ENCODE assay signal across 8 cellular contexts in genomic region chr6:167826230-167827061, GRCh38. TPM values are rescaled to one million over a fixed set of nuclear protein-coding genes. Genes with fewer than 3 reads are reported as not detected.
DNase-seq lines count a peak whose midpoint lies in the region; ATAC-seq and TF ChIP-seq lines count a peak whose summit lies in the region.

A gene with protein sequence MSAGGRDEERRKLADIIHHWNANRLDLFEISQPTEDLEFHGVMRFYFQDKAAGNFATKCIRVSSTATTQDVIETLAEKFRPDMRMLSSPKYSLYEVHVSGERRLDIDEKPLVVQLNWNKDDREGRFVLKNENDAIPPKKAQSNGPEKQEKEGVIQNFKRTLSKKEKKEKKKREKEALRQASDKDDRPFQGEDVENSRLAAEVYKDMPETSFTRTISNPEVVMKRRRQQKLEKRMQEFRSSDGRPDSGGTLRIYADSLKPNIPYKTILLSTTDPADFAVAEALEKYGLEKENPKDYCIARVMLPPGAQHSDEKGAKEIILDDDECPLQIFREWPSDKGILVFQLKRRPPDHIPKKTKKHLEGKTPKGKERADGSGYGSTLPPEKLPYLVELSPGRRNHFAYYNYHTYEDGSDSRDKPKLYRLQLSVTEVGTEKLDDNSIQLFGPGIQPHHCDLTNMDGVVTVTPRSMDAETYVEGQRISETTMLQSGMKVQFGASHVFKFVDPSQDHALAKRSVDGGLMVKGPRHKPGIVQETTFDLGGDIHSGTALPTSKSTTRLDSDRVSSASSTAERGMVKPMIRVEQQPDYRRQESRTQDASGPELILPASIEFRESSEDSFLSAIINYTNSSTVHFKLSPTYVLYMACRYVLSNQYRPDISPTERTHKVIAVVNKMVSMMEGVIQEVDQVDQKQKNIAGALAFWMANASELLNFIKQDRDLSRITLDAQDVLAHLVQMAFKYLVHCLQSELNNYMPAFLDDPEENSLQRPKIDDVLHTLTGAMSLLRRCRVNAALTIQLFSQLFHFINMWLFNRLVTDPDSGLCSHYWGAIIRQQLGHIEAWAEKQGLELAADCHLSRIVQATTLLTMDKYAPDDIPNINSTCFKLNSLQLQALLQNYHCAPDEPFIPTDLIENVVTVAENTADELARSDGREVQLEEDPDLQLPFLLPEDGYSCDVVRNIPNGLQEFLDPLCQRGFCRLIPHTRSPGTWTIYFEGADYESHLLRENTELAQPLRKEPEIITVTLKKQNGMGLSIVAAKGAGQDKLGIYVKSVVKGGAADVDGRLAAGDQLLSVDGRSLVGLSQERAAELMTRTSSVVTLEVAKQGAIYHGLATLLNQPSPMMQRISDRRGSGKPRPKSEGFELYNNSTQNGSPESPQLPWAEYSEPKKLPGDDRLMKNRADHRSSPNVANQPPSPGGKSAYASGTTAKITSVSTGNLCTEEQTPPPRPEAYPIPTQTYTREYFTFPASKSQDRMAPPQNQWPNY (N-terminal part only) (plus strand): TSS chr6:167826911. CDS start chr6:167827133, 222 bp downstream.

- peak; percentile 6 for TF ChIP-seq CTCF in lung (IDR thresholded peaks at IDR 0.05; ENCODE audit: control extremely low read depth, extremely low read depth)

- WGBS in ectodermal cell, 2 experiments = 0% methylated on average over 123 of the region's 123 CpGs
- 1% methylated on average over 63 to 123 of the region's 123 CpGs for WGBS in lung, 2 donors

- H3K4me3 ChIP-seq in ectodermal cell (ENCODE audit: insufficient read depth, low read depth, low read length) (peak within 1 kb of the TSS; percentile 74), lung (peak within 1 kb of the TSS; percentile 90)

- DNase-seq in NCI-H2029 (lab: John Stamatoyannopoulos, UW) (peak; percentile 43), NCI-H2029 treated with DMSO at 0.1 percent for 48 hours (lab: John Stamatoyannopoulos, UW) (no peak), NCI-H2171 (lab: John Stamatoyannopoulos, UW) (peak; percentile 68), lung (ENCODE audit: low spot score) (peak; percentile 60)
- peak; percentile 62 to 65 for DNase-seq in activated CD4-positive, alpha-beta T cell treated with anti-CD3 and anti-CD28 coated beads, Interleukin-2, amount 50 U/mL, for 48 hours
- peak in 2 of 3 donors; percentile 30 to 56 for DNase-seq in stimulated activated CD4-positive, alpha-beta T cell treated with anti-CD3 and anti-CD28 coated beads, TNF-alpha, amount 100 ng/mL, for 1 hour (ENCODE audit: low read depth in 3 of 3, low spot score in 1 of 3)

- ATAC-seq in HG02798 (IDR thresholded peaks at IDR 0.05; ENCODE audit: poor library complexity, unreplicated experiment) = peak; percentile 78
- peak; percentile 87 for ATAC-seq in lung (ENCODE audit: insufficient read depth, low FRiP score)

- H3K27me3 ChIP-seq in ectodermal cell (ENCODE audit: control insufficient read depth, insufficient read depth, low read length, poor library complexity, severe bottlenecking) (no peaks in the 10 kb centered on the region), lung (ENCODE audit: control insufficient read depth, insufficient read depth) (no peaks in the 10 kb centered on the region)

- H3K4me1 ChIP-seq in ectodermal cell (ENCODE audit: control insufficient read depth, insufficient read depth, low read length) (peaks cover 18% of the 10 kb centered on the region), lung (ENCODE audit: control insufficient read depth in 2 of 2, insufficient read depth in 2 of 2, low read length in 2 of 2) (peaks cover 3 to 5% of the 10 kb centered on the region in 2 donors)

- H3K27ac ChIP-seq in ectodermal cell (ENCODE audit: insufficient read depth, low read depth, low read length, poor library complexity, severe bottlenecking) = peak within 1 kb of the TSS; percentile 40
- H3K27ac ChIP-seq in lung (ENCODE audit: low read depth in 1 of 2, low read length in 1 of 2) = peak within 1 kb of the TSS; percentile 63 to 93

- no peaks in the 10 kb centered on the region for H3K9me3 ChIP-seq in ectodermal cell (ENCODE audit: control insufficient read depth, low read length)
- H3K9me3 ChIP-seq in lung (ENCODE audit: control insufficient read depth in 2 of 2, insufficient read depth in 1 of 2, low read length in 1 of 2) = no peaks in the 10 kb centered on the region

- H3K36me3 ChIP-seq in ectodermal cell (ENCODE audit: control insufficient read depth, insufficient read depth, low read length) = peaks cover 6% of the 10 kb centered on the region
- H3K36me3 ChIP-seq in lung (ENCODE audit: control insufficient read depth in 2 of 2, insufficient read depth in 2 of 2, low read length in 2 of 2) = no peaks in the 10 kb centered on the region

RNA-seq across cellular contexts. Expression of the gene that starts here (rescaled TPM):
- 210 TPM for polyA plus RNA-seq in ectodermal cell (2013, experiment 1 of 4)
- polyA plus RNA-seq in ectodermal cell (2013, experiment 2 of 4) = 227 TPM
- 173 TPM for polyA plus RNA-seq in ectodermal cell (2013, experiment 3 of 4)
- 206 TPM for polyA plus RNA-seq in ectodermal cell (2013, experiment 4 of 4)
- 100 to 1,000 TPM; 185 to 407 TPM for total RNA-seq in lung
- 10 to 100 TPM; 47.6 to 49.8 TPM for polyA plus RNA-seq in lung
